In genomic region chr2:341912-342311, GRCh38 we compare ENCODE assay signal across 24 cellular contexts. TPM values are rescaled to one million over a fixed set of nuclear protein-coding genes. Genes with fewer than 3 reads are reported as not detected.
A peak's percentile ranks its signal among the peaks of the same experiment; 100 is the strongest.
DNase-seq lines count a peak whose midpoint lies in the region; ATAC-seq, FAIRE-seq and TF ChIP-seq lines count a peak whose summit lies in the region.
"Had no signal": no experiment of that assay in that cellular context is flagged by ENCODE, and none has a peak within 500 bp of the region (broad histone marks: within the 10 kb centered on the region; RNA-seq: fewer than 3 reads in every experiment).

No MANE protein-coding gene starts in this region.

- H3K4me3 Mint-ChIP-seq in chondrocyte (ENCODE audit: unreplicated experiment) (peak overlapping the region; percentile 1), Calu3 (ENCODE audit: low read depth, unreplicated experiment) (no peak overlapping the region)
- H3K4me3 Mint-ChIP-seq in CD8-positive, alpha-beta T cell, result no peak overlapping the region
- H3K4me3 Mint-ChIP-seq: CD8-positive, alpha-beta memory T cell; HFFc6 had no signal

- H4K20me1 ChIP-seq in HepG2 (ENCODE audit: insufficient read depth, low read length), result no peaks in the 10 kb centered on the region
- H4K20me1 ChIP-seq: BLaER1 treated with 17β-estradiol and CSF1 and Interleukin-3, amounts not matched to agents 10 nM and 100 nM had no signal

- no peak overlapping the region for H3K18ac ChIP-seq in neuronal stem cell (ENCODE audit: low read length)

- no peak for TF ChIP-seq RAD21 in HepG2 (CRISPR knock-in tag; IDR thresholded peaks at IDR 0.05)

- no peak overlapping the region for H4K8ac ChIP-seq in neuronal stem cell (ENCODE audit: low read depth, low read length)

- no peak overlapping the region for H2BK12ac ChIP-seq in neuronal stem cell (ENCODE audit: low read length)

- H3K4me3 ChIP-seq in HepG2 (replicated peaks in 1 of 3; ENCODE audit: insufficient read depth in 1 of 3, low read depth in 2 of 3, low read length in 3 of 3) (no peak overlapping the region), right lobe of liver (no peak overlapping the region), neuronal stem cell (ENCODE audit: low read length in 2 of 2) (no peak overlapping the region)
- no peak overlapping the region for H3K4me3 ChIP-seq in CD8-positive, alpha-beta T cell (ENCODE audit: low read depth, low read length)
- H3K4me3 ChIP-seq: A549, K562 had no signal

- H3K27me3 Mint-ChIP-seq in chondrocyte (ENCODE audit: low read depth) (no peaks in the 10 kb centered on the region), Calu3 (ENCODE audit: unreplicated experiment) (no peaks in the 10 kb centered on the region)
- peaks cover 9% of the 10 kb centered on the region for H3K27me3 Mint-ChIP-seq in CD8-positive, alpha-beta T cell (ENCODE audit: low read depth)

- H2BK120ac ChIP-seq in neuronal stem cell (ENCODE audit: low read depth, low read length), result no peak overlapping the region

- H3K4me1 ChIP-seq in HepG2 (ENCODE audit: insufficient read depth, low read length) (no peaks in the 10 kb centered on the region), right lobe of liver (no peaks in the 10 kb centered on the region), neuronal stem cell (ENCODE audit: control insufficient read depth in 2 of 2, insufficient read depth in 1 of 2, low read depth in 1 of 2, low read length in 2 of 2) (peaks cover 0 to 5% of the 10 kb centered on the region in 2 donors)
- H3K4me1 ChIP-seq in CD8-positive, alpha-beta T cell (ENCODE audit: insufficient read depth, low read length), result no peaks in the 10 kb centered on the region
- H3K4me1 ChIP-seq: A549, Caco-2 had no signal

- no peak overlapping the region for H3K4me2 ChIP-seq in HepG2 (ENCODE audit: low read depth, low read length)
- H3K4me2 ChIP-seq in neuronal stem cell (ENCODE audit: insufficient read depth, low read length, poor library complexity, severe bottlenecking), result no peak overlapping the region
- H3K4me2 ChIP-seq: A549 had no signal

- no peak overlapping the region for H3K27ac Mint-ChIP-seq in chondrocyte (ENCODE audit: unreplicated experiment)
- no peak overlapping the region for H3K27ac Mint-ChIP-seq in CD8-positive, alpha-beta T cell
- no peak overlapping the region for H3K27ac Mint-ChIP-seq in Calu3 (ENCODE audit: unreplicated experiment)
- H3K27ac Mint-ChIP-seq: HFFc6 had no signal

- H3K9me3 ChIP-seq in HepG2 (ENCODE audit: low read length) (peaks cover 10% of the 10 kb centered on the region), right lobe of liver (no peaks in the 10 kb centered on the region), neuronal stem cell (replicated peaks in 1 of 2; ENCODE audit: control insufficient read depth in 2 of 2, insufficient read depth in 1 of 2, low read depth in 1 of 2, low read length in 2 of 2) (peaks cover 14 to 33% of the 10 kb centered on the region in 2 donors)
- H3K9me3 ChIP-seq in CD8-positive, alpha-beta T cell (ENCODE audit: low read length), result peaks cover 3% of the 10 kb centered on the region

- H4K91ac ChIP-seq in neuronal stem cell (ENCODE audit: low read depth, low read length, poor library complexity), result no peak overlapping the region

- no peak for TF ChIP-seq EP300 in HepG2 (IDR thresholded peaks at IDR 0.05; ENCODE audit: low read depth in 2 of 2, low read length in 2 of 2)
- no peak for TF ChIP-seq EP300 in HepG2 (CRISPR knock-in tag; IDR thresholded peaks at IDR 0.05; ENCODE audit: borderline replicate concordance)

- H2BK5ac ChIP-seq in neuronal stem cell (ENCODE audit: low read length), result no peak overlapping the region

- intact Hi-C loops in HepG2 (cut with micrococcal nuclease; ENCODE audit: unreplicated experiment) (no loop called here), right lobe of liver (cut with DNase I) (no loop called here), Calu3 (cut with micrococcal nuclease; ENCODE audit: unreplicated experiment) (no loop called here)
- intact Hi-C loops in CD8-positive, alpha-beta T cell (cut with DNase I, micrococcal nuclease), result no loop called here

- H3K27ac ChIP-seq in HepG2 (ENCODE audit: extremely low read length, insufficient read depth, low read length) (no peak overlapping the region), right lobe of liver (no peak overlapping the region), neuronal stem cell (replicated peaks; ENCODE audit: low read length) (no peak overlapping the region)
- H3K27ac ChIP-seq in CD8-positive, alpha-beta T cell (ENCODE audit: low read depth, low read length), result no peak overlapping the region
- H3K27ac ChIP-seq: 22Rv1; A549; BLaER1 treated with 17β-estradiol and CSF1 and Interleukin-3, amounts not matched to agents 10 nM and 100 nM had no signal

- no peak overlapping the region for H3K14ac ChIP-seq in neuronal stem cell (ENCODE audit: low read length)

- H3K9me3 Mint-ChIP-seq in chondrocyte (ENCODE audit: low read depth), result peaks cover 45% of the 10 kb centered on the region
- H3K9me3 Mint-ChIP-seq in CD8-positive, alpha-beta T cell, result peaks cover 6% of the 10 kb centered on the region
- peaks cover 26% of the 10 kb centered on the region for H3K9me3 Mint-ChIP-seq in Calu3 (ENCODE audit: low read depth, unreplicated experiment)

- no TSS peak for BruUV-seq in HepG2 (replicated peaks; lab: Mats Ljungman, UMichigan)
- no TSS peak for BruUV-seq in Calu3 (replicated peaks; lab: Mats Ljungman, UMichigan)

- in situ Hi-C loops in HepG2 (cut with HindIII; ENCODE audit: extremely low pct_ligation_motif_present, low pct_unique_long_range_greater_than_20kb), result no loop called here

- no peaks in the 10 kb centered on the region for H3K36me3 ChIP-seq in HepG2 (replicated peaks in 1 of 2; ENCODE audit: control insufficient read depth in 1 of 2, insufficient read depth in 2 of 2, low read length in 2 of 2)
- H3K36me3 ChIP-seq in right lobe of liver, result no peaks in the 10 kb centered on the region
- H3K36me3 ChIP-seq in neuronal stem cell (replicated peaks in 1 of 2; ENCODE audit: control insufficient read depth in 2 of 2, insufficient read depth in 2 of 2, low read length in 2 of 2), result peaks cover 0 to 3% of the 10 kb centered on the region in 2 donors
- no peaks in the 10 kb centered on the region for H3K36me3 ChIP-seq in CD8-positive, alpha-beta T cell (ENCODE audit: insufficient read depth, low read length)

- DNase-seq in HepG2 (ENCODE audit: low spot score), result no peak
- no peak for DNase-seq in right lobe of liver
- DNase-seq in chondrocyte (ENCODE audit: low spot score), result no peak
- DNase-seq in neuronal stem cell (ENCODE audit: low spot score), result no peak
- DNase-seq in H4 (ENCODE audit: low spot score), result no peak
- DNase-seq in CD8-positive, alpha-beta T cell, result no peak
- no peak for DNase-seq in Calu3
- DNase-seq: AML-193; Caco-2; CD8-positive, alpha-beta memory T cell; DMS153; DMS79; GDM1; HCEC 1CT; HFFc6; IMR-90 had no signal

- ATAC-seq in HepG2 (no peak), right lobe of liver (no peak)
- ATAC-seq in CD8-positive, alpha-beta T cell, result no peak
- ATAC-seq: A549, K562 had no signal

- no peak overlapping the region for H3K9ac ChIP-seq in HepG2 (ENCODE audit: insufficient read depth, low read depth, low read length)
- H3K9ac ChIP-seq in neuronal stem cell (ENCODE audit: low read depth, low read length, poor library complexity), result no peak overlapping the region
- H3K9ac ChIP-seq: BLaER1 treated with 17β-estradiol and CSF1 and Interleukin-3, amounts not matched to agents 10 nM and 100 nM had no signal

- TF ChIP-seq POLR2A in HepG2 (IDR thresholded peaks at IDR 0.05; ENCODE audit: insufficient read depth in 1 of 2, low read depth in 2 of 2, low read length in 2 of 2), result no peak
- TF ChIP-seq POLR2A in right lobe of liver (IDR thresholded peaks at IDR 0.05), result no peak

- POLR2A ChIA-PET in HepG2 (lab: Yijun Ruan, JAX), result no interaction called here
- POLR2A ChIA-PET in CD8-positive, alpha-beta T cell (lab: Charles Lee), result no interaction called here

- CTCF ChIA-PET in HepG2 (lab: Yijun Ruan, JAX; ENCODE audit: low intra/inter-chr PET ratio, low total read pairs), result no interaction called here
- CTCF ChIA-PET in CD8-positive, alpha-beta T cell (lab: Charles Lee), result interaction anchor here (2.2 to 2.4 kb wide), 2 partner anchors 52 to 295 kb away, joined by 6 read pairs; no protein-coding TSS in a partner anchor
- CTCF ChIA-PET in Calu3 (lab: Charles Lee), result no interaction called here

- no peak overlapping the region for H2BK15ac ChIP-seq in neuronal stem cell (ENCODE audit: low read length)

- no peaks in the 10 kb centered on the region for H3K79me1 ChIP-seq in neuronal stem cell (ENCODE audit: low read depth, low read length)

- H3K4ac ChIP-seq in neuronal stem cell (ENCODE audit: low read length), result no peak overlapping the region

- WGBS in HepG2 (ENCODE audit: low lambda C conversion rate), result 47% methylated on average over 2 of the region's 2 CpGs
- WGBS in right lobe of liver (ENCODE audit: insufficient coverage, low coverage, low lambda C conversion rate, missing lambda C conversion rate), result 61% methylated on average over 2 of the region's 2 CpGs
- WGBS in neuronal stem cell (ENCODE audit: extremely low coverage in 2 of 2, insufficient read length in 2 of 2, insufficient replicate concordance in 1 of 2), 2 donors, result no CpG with 5 or more reads among the region's 2 CpGs

- no peak for FAIRE-seq in HepG2 (lab: Jason Lieb, UNC)
- FAIRE-seq: A549, GM12892, GM18507, H1, K562 had no signal

- peaks cover 0 to 18% of the 10 kb centered on the region in 2 experiments; a peak in 3 of 5 replicates for H3K27me3 ChIP-seq in HepG2 (ENCODE audit: control insufficient read depth in 1 of 2, insufficient read depth in 2 of 2, low read length in 2 of 2)
- H3K27me3 ChIP-seq in right lobe of liver, result no peaks in the 10 kb centered on the region
- H3K27me3 ChIP-seq in neuronal stem cell (ENCODE audit: control insufficient read depth in 3 of 3, insufficient read depth in 3 of 3, low read depth in 1 of 3, low read length in 3 of 3), result no peaks in the 10 kb centered on the region
- no peaks in the 10 kb centered on the region for H3K27me3 ChIP-seq in CD8-positive, alpha-beta T cell (ENCODE audit: insufficient read depth, low read length)
- H3K27me3 ChIP-seq: BLaER1 treated with 17β-estradiol and CSF1 and Interleukin-3, amounts not matched to agents 10 nM and 100 nM had no signal

- no peak overlapping the region for H2AK5ac ChIP-seq in neuronal stem cell (ENCODE audit: low read depth, low read length)

- peaks cover 28% of the 10 kb centered on the region for H3K36me3 Mint-ChIP-seq in chondrocyte (ENCODE audit: low read depth)
- H3K36me3 Mint-ChIP-seq in CD8-positive, alpha-beta T cell, result peaks cover 8% of the 10 kb centered on the region
- no peaks in the 10 kb centered on the region for H3K36me3 Mint-ChIP-seq in Calu3 (ENCODE audit: insufficient read depth, unreplicated experiment)

- TF ChIP-seq CTCF in HepG2 (CRISPR knock-in tag; IDR thresholded peaks at IDR 0.05) (no peak), right lobe of liver (IDR thresholded peaks at IDR 0.05) (no peak), chondrocyte (IDR thresholded peaks at IDR 0.05) (no peak), Calu3 (IDR thresholded peaks at IDR 0.05; ENCODE audit: unreplicated experiment) (no peak)
- TF ChIP-seq CTCF in CD8-positive, alpha-beta T cell (IDR thresholded peaks at IDR 0.05), result no peak

- H2AFZ ChIP-seq in HepG2 (ENCODE audit: low read length) (no peak overlapping the region), neuronal stem cell (ENCODE audit: low read length) (peak overlapping the region; percentile 63)

- no peak overlapping the region for H3K23ac ChIP-seq in neuronal stem cell (ENCODE audit: low read depth, low read length, poor library complexity)

- H3K79me2 ChIP-seq in HepG2 (ENCODE audit: insufficient read depth, low read length), result no peaks in the 10 kb centered on the region

- peaks cover 20% of the 10 kb centered on the region for H3K4me1 Mint-ChIP-seq in chondrocyte (ENCODE audit: low read depth)
- H3K4me1 Mint-ChIP-seq in CD8-positive, alpha-beta T cell (ENCODE audit: low read depth), result peaks cover 10% of the 10 kb centered on the region
- no peaks in the 10 kb centered on the region for H3K4me1 Mint-ChIP-seq in Calu3 (ENCODE audit: low read depth, unreplicated experiment)

RNA-seq across cellular contexts. Expression of gene ALKAL2, which starts 54.0 kb away (rescaled TPM):
- total RNA-seq in HepG2 (2016; rRNA removed; fragmentation: Illumina TruSeq; extraction: Trizol) (0.22 TPM in 1 of 2 replicates, not detected in the other), right lobe of liver (1 to 10 TPM in 4 of 6 experiments, under 1 TPM in 2; 0.49 to 2.9 (median 1.0) TPM), chondrocyte (150 to 164 TPM (median 154 TPM) in 3 replicates), Calu3 (2022) (not detected in 2 replicates)
- total RNA-seq in HepG2 (2016; cell fraction: cytosol; rRNA removed; fragmentation: Illumina TruSeq; extraction: Trizol; ENCODE audit: low read depth), result not detected in 2 replicates
- total RNA-seq in HepG2 (2016; cell fraction: insoluble cytoplasmic fraction; rRNA removed; fragmentation: Illumina TruSeq; extraction: Trizol), result 0.22 TPM in 1 of 2 replicates, not detected in the other
- total RNA-seq in HepG2 (2016; cell fraction: membrane; rRNA removed; fragmentation: Illumina TruSeq; extraction: Trizol), result 0.77 and 0.93 TPM in 2 replicates
- not detected in 2 replicates for total RNA-seq in HepG2 (2016; cell fraction: nucleus; rRNA removed; fragmentation: Illumina TruSeq; extraction: Trizol)
- 1.7 and 2.9 TPM in 2 replicates for polyA plus RNA-seq in HepG2 (2011; rRNA removed)
- polyA plus RNA-seq in HepG2 (2011; cell fraction: cytosol; rRNA removed), result 0.89 and 1.5 TPM in 2 replicates
- polyA plus RNA-seq in HepG2 (2011; cell fraction: nucleus; rRNA removed), result 0.82 and 1.1 TPM in 2 replicates
- polyA plus RNA-seq in HepG2 (2012), result 1.5 and 2.3 TPM in 2 replicates
- 0.12 and 0.19 TPM in 2 replicates for polyA plus RNA-seq in HepG2 (2016; cell fraction: cytosol; fragmentation: Illumina TruSeq; extraction: Trizol; ENCODE audit: low read depth)
- 0.35 TPM in 1 of 2 replicates, not detected in the other for polyA plus RNA-seq in HepG2 (2016; cell fraction: insoluble cytoplasmic fraction; fragmentation: Illumina TruSeq; extraction: Trizol; ENCODE audit: low read depth)
- polyA plus RNA-seq in HepG2 (2016; cell fraction: membrane; fragmentation: Illumina TruSeq; extraction: Trizol; ENCODE audit: low read depth), result 0.22 and 0.45 TPM in 2 replicates
- polyA plus RNA-seq in HepG2 (2016; cell fraction: nucleus; fragmentation: Illumina TruSeq; extraction: Trizol; ENCODE audit: insufficient read depth, low read depth), result 0.72 and 1.0 TPM in 2 replicates
- not detected in 2 replicates for polyA minus RNA-seq in HepG2 (2011; rRNA and poly(A)+ RNA removed; ENCODE audit: low replicate concordance)
- polyA minus RNA-seq in HepG2 (2011; cell fraction: cytosol; rRNA and poly(A)+ RNA removed), result 0.59 TPM in 1 of 2 replicates, not detected in the other
- polyA minus RNA-seq in HepG2 (2011; cell fraction: nucleus; rRNA and poly(A)+ RNA removed), result 1.4 and 1.5 TPM in 2 replicates
- polyA plus RNA-seq in neuronal stem cell (2013, experiment 1 of 2), result 0.20 TPM
- polyA plus RNA-seq in neuronal stem cell (2013, experiment 2 of 2), result 0.17 TPM
- total RNA-seq in H4 (2014; rRNA removed; shearing (Covaris generic)), result not detected in 2 replicates
- total RNA-seq in CD8-positive, alpha-beta T cell, result under 1 TPM in 1 of 2 experiments, not detected in 1; 0.22 TPM
- total RNA-seq: Caco-2; CD8-positive, alpha-beta memory T cell; HFFc6; HT1080; IMR-90; K562 had no signal
- polyA plus RNA-seq: A549; CD8-positive, alpha-beta memory T cell; IMR-90; K562 had no signal

Comparison
In these comparisons a context has a peak if more than half of its experiments do, and no peak if none do; other contexts are left out.
1. RNA of gene ALKAL2, which starts 54.0 kb away (total RNA-seq): 150 to 164 TPM in chondrocyte; 0.49 to 2.9 TPM in right lobe of liver, not detected in Calu3, 0.22 to 0.93 TPM in HepG2, 0.22 TPM in CD8-positive, alpha-beta T cell and not detected in H4; every median in the first group is over 10 times any median in the second.